8 cellular contexts compared by ENCODE assay signal in genomic region chr15:90497374-90497773, GRCh38.
"Had no signal": no experiment of that assay in that cellular context is flagged by ENCODE, and none has a peak within 500 bp of the region (broad histone marks: within the 10 kb centered on the region; RNA-seq: fewer than 3 reads in every experiment).

No MANE protein-coding gene starts in this region.

- H3K9me3 ChIP-seq: gastrocnemius medialis, heart left ventricle, tibial nerve, uterus had no signal

- H3K36me3 ChIP-seq: uterus had no signal

- H3K4me3 ChIP-seq: gastrocnemius medialis, heart left ventricle, tibial nerve, uterus had no signal

- H3K27ac ChIP-seq: gastrocnemius medialis, heart left ventricle, tibial nerve, uterus had no signal

- ATAC-seq: gastrocnemius medialis had no signal

- H3K27me3 ChIP-seq: gastrocnemius medialis, heart left ventricle, tibial nerve, uterus had no signal

- DNase-seq: activated CD4-positive, alpha-beta T cell treated with anti-CD3 and anti-CD28 coated beads, Interleukin-2, amount 50 U/mL, for 48 hours; activated gamma-delta T cell; gastrocnemius medialis; heart left ventricle; stimulated activated CD4-positive, alpha-beta T cell treated with anti-CD3 and anti-CD28 coated beads, Interleukin-12 subunit alpha, Interleukin-12 subunit beta, amount 100 ng/mL, for 4 hours; stimulated activated CD4-positive, alpha-beta T cell treated with anti-CD3 and anti-CD28 coated beads, Interleukin-1b, Interleukin-23, amount 100 ng/mL, for 48 hours; uterus had no signal

- H3K4me1 ChIP-seq: gastrocnemius medialis, tibial nerve, uterus had no signal
